In genomic region chr3:170563712-170564423, GRCh38 we compare ENCODE assay signal across 8 cellular contexts. TPM values are rescaled to one million over a fixed set of nuclear protein-coding genes. Genes with fewer than 3 reads are reported as not detected.
DNase-seq lines count a peak whose midpoint lies in the region; ATAC-seq and TF ChIP-seq lines count a peak whose summit lies in the region.

No MANE protein-coding gene starts in this region.

- peak overlapping the region; percentile 5 for H3K9ac ChIP-seq in skeletal muscle satellite cell (ENCODE audit: low read depth, low read length)

- H3K36me3 Mint-ChIP-seq in activated T-helper 17 cell treated with anti-CD3 and anti-CD28 coated beads, Interleukin-2, amount 50 U/mL, for 72 hours (ENCODE audit: low read depth): no peaks in the 10 kb centered on the region

- TF ChIP-seq POLR2A in sigmoid colon (IDR thresholded peaks at IDR 0.05): no peak

- peak overlapping the region; percentile 35 for H3K4me3 ChIP-seq in skeletal muscle satellite cell (ENCODE audit: low read length)
- H3K4me3 ChIP-seq in sigmoid colon: no peak overlapping the region

- H3K4me1 ChIP-seq in skeletal muscle satellite cell (ENCODE audit: control insufficient read depth, insufficient read depth, low read length): no peaks in the 10 kb centered on the region
- no peaks in the 10 kb centered on the region for H3K4me1 ChIP-seq in sigmoid colon

- peak; percentile 80 for ATAC-seq in GM19467 (IDR thresholded peaks at IDR 0.05; ENCODE audit: unreplicated experiment)
- ATAC-seq in HG03439 (IDR thresholded peaks at IDR 0.05; ENCODE audit: unreplicated experiment): peak; percentile 72
- peak; percentile 86 for ATAC-seq in activated T-helper 17 cell treated with anti-CD3 and anti-CD28 coated beads, Interleukin-2, amount 50 U/mL, for 72 hours (replicated peaks)

- H3K36me3 ChIP-seq in skeletal muscle satellite cell (ENCODE audit: insufficient read depth, low read length) (no peaks in the 10 kb centered on the region), sigmoid colon (no peaks in the 10 kb centered on the region)

- H3K9me3 Mint-ChIP-seq in activated T-helper 17 cell treated with anti-CD3 and anti-CD28 coated beads, Interleukin-2, amount 50 U/mL, for 72 hours: no peaks in the 10 kb centered on the region

- TF ChIP-seq EP300 in sigmoid colon (IDR thresholded peaks at IDR 0.05): no peak

- no peak for TF ChIP-seq CTCF in sigmoid colon (IDR thresholded peaks at IDR 0.05)

- no peaks in the 10 kb centered on the region for H3K9me3 ChIP-seq in skeletal muscle satellite cell (replicated peaks; ENCODE audit: low read length)
- H3K9me3 ChIP-seq in sigmoid colon: no peaks in the 10 kb centered on the region

- H3K27ac Mint-ChIP-seq in activated T-helper 17 cell treated with anti-CD3 and anti-CD28 coated beads, Interleukin-2, amount 50 U/mL, for 72 hours: peak overlapping the region; percentile 14

- DNase-seq in GM04503 (ENCODE audit: low read depth) (peak; percentile 24), GDM1 (lab: John Stamatoyannopoulos, UW) (no peak), sigmoid colon (no peak)
- no peak for DNase-seq in activated naive CD4-positive, alpha-beta T cell treated with Interleukin-2 at 50 U/mL for 16 hours

- H3K4me2 ChIP-seq in skeletal muscle satellite cell (ENCODE audit: low read length): peak overlapping the region; percentile 70

- intact Hi-C loops in sigmoid colon (cut with DNase I): no loop called here

- WGBS in sigmoid colon, 2 donors: 58 to 81% methylated on average over 7 of the region's 7 CpGs

- peaks cover 15% of the 10 kb centered on the region for H3K4me1 Mint-ChIP-seq in activated T-helper 17 cell treated with anti-CD3 and anti-CD28 coated beads, Interleukin-2, amount 50 U/mL, for 72 hours

- H3K27me3 ChIP-seq in skeletal muscle satellite cell (ENCODE audit: control insufficient read depth, insufficient read depth, low read length) (no peaks in the 10 kb centered on the region), sigmoid colon (no peaks in the 10 kb centered on the region)

- peak overlapping the region; percentile 13 for H3K4me3 Mint-ChIP-seq in activated T-helper 17 cell treated with anti-CD3 and anti-CD28 coated beads, Interleukin-2, amount 50 U/mL, for 72 hours

- peaks cover 3% of the 10 kb centered on the region for H3K27me3 Mint-ChIP-seq in activated T-helper 17 cell treated with anti-CD3 and anti-CD28 coated beads, Interleukin-2, amount 50 U/mL, for 72 hours

- no peak overlapping the region for H3K27ac ChIP-seq in sigmoid colon

RNA-seq across cellular contexts. Expression of gene SLC7A14, which starts 22.0 kb away (rescaled TPM):
- not detected for total RNA-seq in activated T-helper 17 cell treated with anti-CD3 and anti-CD28 coated beads, Interleukin-2, amount 50 U/mL, for 72 hours
- under 0.01 and 0.66 TPM in 2 replicates for total RNA-seq in skeletal muscle satellite cell (2012; rRNA removed)
- total RNA-seq in sigmoid colon: 1 to 10 TPM in 3 of 4 donors, under 1 TPM in 1; 0.82 to 3.9 (median 2.9) TPM
- under 1 TPM in 1 of 3 donors, not detected in 2; 0.79 TPM for polyA plus RNA-seq in sigmoid colon
